In genomic region chr5:72187388-72188070, GRCh38 we compare ENCODE assay signal across 20 cellular contexts.
DNase-seq lines count a peak whose midpoint lies in the region; FAIRE-seq and TF ChIP-seq lines count a peak whose summit lies in the region.
"Had no signal": no experiment of that assay in that cellular context is flagged by ENCODE, and none has a peak within 500 bp of the region (broad histone marks: within the 10 kb centered on the region; RNA-seq: fewer than 3 reads in every experiment).

No MANE protein-coding gene starts in this region.

- H3K4me1 ChIP-seq in GM23248 (ENCODE audit: insufficient read depth) (peaks cover 24% of the 10 kb centered on the region), esophagus squamous epithelium (peaks cover 0 to 25% (median 0%) of the 10 kb centered on the region in 3 donors)
- H3K4me1 ChIP-seq: right lobe of liver had no signal

- peaks cover 95% of the 10 kb centered on the region for H3K79me2 ChIP-seq in GM23248 (ENCODE audit: insufficient read depth)

- H3K36me3 ChIP-seq in GM23248 (ENCODE audit: low read depth) (peaks cover 70% of the 10 kb centered on the region), bronchial epithelial cell (ENCODE audit: control insufficient read depth, insufficient read depth, low read length) (no peaks in the 10 kb centered on the region), esophagus squamous epithelium (no peaks in the 10 kb centered on the region)
- H3K36me3 ChIP-seq: ovary, right lobe of liver had no signal

- no peaks in the 10 kb centered on the region for H3K27me3 Mint-ChIP-seq in osteocyte (ENCODE audit: unreplicated experiment)

- no peaks in the 10 kb centered on the region for H3K9me3 Mint-ChIP-seq in osteocyte (ENCODE audit: unreplicated experiment)
- H3K9me3 Mint-ChIP-seq: activated naive CD4-positive, alpha-beta T cell treated with anti-CD3 and anti-CD28 coated beads, Interleukin-2, amount 50 U/mL, for 24 hours; effector memory CD8-positive, alpha-beta T cell; naive B cell had no signal

- no peaks in the 10 kb centered on the region for H4K20me1 ChIP-seq in GM23248 (ENCODE audit: insufficient read depth)

- no peak overlapping the region for H3K4me3 Mint-ChIP-seq in osteocyte (ENCODE audit: unreplicated experiment)
- H3K4me3 Mint-ChIP-seq: activated naive CD4-positive, alpha-beta T cell treated with anti-CD3 and anti-CD28 coated beads, Interleukin-2, amount 50 U/mL, for 24 hours; CD4-positive, alpha-beta memory T cell; effector memory CD8-positive, alpha-beta T cell; naive B cell had no signal

- intact Hi-C loops in esophagus squamous epithelium (cut with DNase I) = no loop called here

- H3F3A ChIP-seq in GM23248 (ENCODE audit: insufficient read depth) = peaks cover 33% of the 10 kb centered on the region

- H2AFZ ChIP-seq in GM23248 = no peak overlapping the region

- H3K27ac ChIP-seq in C4-2B = peak overlapping the region; percentile 42; the same call in 1 of the 2 replicates
- H3K27ac ChIP-seq in GM23248 = peak overlapping the region; percentile 12; the same call in 1 of the 2 replicates
- no peak overlapping the region for H3K27ac ChIP-seq in esophagus squamous epithelium
- H3K27ac ChIP-seq: ovary, right lobe of liver, WERI-Rb-1 had no signal

- 0 out of 2 replicates have a peak overlapping the region, but pooled peaks have one; percentile 15 for H3K9ac ChIP-seq in GM23248

- H3K9me3 ChIP-seq in GM23248 (ENCODE audit: low read depth) = no peaks in the 10 kb centered on the region
- H3K9me3 ChIP-seq in esophagus squamous epithelium = no peaks in the 10 kb centered on the region
- H3K9me3 ChIP-seq: ovary, right lobe of liver had no signal

- no peak for TF ChIP-seq POLR2A in esophagus squamous epithelium (IDR thresholded peaks at IDR 0.05)

- in situ Hi-C loops in GM23248 (cut with MboI) = no loop called here

- DNase-seq in GM23248 = peak; percentile 50
- DNase-seq in bronchial epithelial cell (ENCODE audit: low read depth) = peak; percentile 21
- no peak for DNase-seq in osteocyte (ENCODE audit: extremely low spot score, unreplicated experiment)
- DNase-seq in esophagus squamous epithelium (lab: John Stamatoyannopoulos, UW) = no peak
- no peak for DNase-seq in D721Med (ENCODE audit: insufficient read length, low spot score)
- DNase-seq in DMS 273 (lab: John Stamatoyannopoulos, UW; ENCODE audit: unreplicated experiment) = no peak
- DNase-seq: activated CD4-positive, alpha-beta T cell treated with anti-CD3 and anti-CD28 coated beads, Interleukin-2, amount 50 U/mL, for 48 hours; CD4-positive, alpha-beta memory T cell; effector memory CD8-positive, alpha-beta T cell; KBM-7; mesendoderm; naive B cell; NCI-H146; NCI-H524; ovary; right lobe of liver; T-helper 2 cell; WERI-Rb-1 had no signal

- WGBS in GM23248 (ENCODE audit: low coverage in 1 of 2, low lambda C conversion rate in 2 of 2, missing lambda C conversion rate in 2 of 2), 2 experiments = 73 to 76% methylated on average over 5 of the region's 5 CpGs
- 55 to 84% methylated on average over 3 to 5 of the region's 5 CpGs for whole genome bisulfite sequencing in esophagus squamous epithelium, 2 donors

- H3K4me3 ChIP-seq in GM23248 = no peak overlapping the region
- H3K4me3 ChIP-seq in bronchial epithelial cell (ENCODE audit: low read depth, low read length) = no peak overlapping the region
- H3K4me3 ChIP-seq in esophagus squamous epithelium = no peak overlapping the region
- H3K4me3 ChIP-seq: ovary, right lobe of liver had no signal

- H3K27me3 ChIP-seq in GM23248 (replicated peaks; ENCODE audit: insufficient read depth) (no peaks in the 10 kb centered on the region), bronchial epithelial cell (ENCODE audit: control insufficient read depth, insufficient read depth, low read length) (no peaks in the 10 kb centered on the region), esophagus squamous epithelium (no peaks in the 10 kb centered on the region)
- H3K27me3 ChIP-seq: ovary, right lobe of liver had no signal

- peaks cover 81% of the 10 kb centered on the region for H3K36me3 Mint-ChIP-seq in osteocyte (ENCODE audit: unreplicated experiment)
- H3K36me3 Mint-ChIP-seq: activated naive CD4-positive, alpha-beta T cell treated with anti-CD3 and anti-CD28 coated beads, Interleukin-2, amount 50 U/mL, for 24 hours; CD4-positive, alpha-beta memory T cell; naive B cell had no signal

- H3K27ac Mint-ChIP-seq in osteocyte (ENCODE audit: unreplicated experiment) = peak overlapping the region; percentile 16
- H3K27ac Mint-ChIP-seq: activated naive CD4-positive, alpha-beta T cell treated with anti-CD3 and anti-CD28 coated beads, Interleukin-2, amount 50 U/mL, for 24 hours; CD4-positive, alpha-beta memory T cell; effector memory CD8-positive, alpha-beta T cell; naive B cell had no signal

- H3K9me2 ChIP-seq in GM23248 (ENCODE audit: insufficient read depth) = no peaks in the 10 kb centered on the region

- H3K4me1 Mint-ChIP-seq in osteocyte (ENCODE audit: unreplicated experiment) = peaks cover 9% of the 10 kb centered on the region
- H3K4me1 Mint-ChIP-seq: activated naive CD4-positive, alpha-beta T cell treated with anti-CD3 and anti-CD28 coated beads, Interleukin-2, amount 50 U/mL, for 24 hours; CD4-positive, alpha-beta memory T cell; naive B cell had no signal

- FAIRE-seq in bronchial epithelial cell (lab: Jason Lieb, UNC) = peak; percentile 47
- FAIRE-seq in D721Med (lab: Jason Lieb, UNC) = no peak

- no peak overlapping the region for H3K4me2 ChIP-seq in GM23248 (ENCODE audit: unreplicated experiment)

- TF ChIP-seq CTCF in C4-2B (conservative IDR thresholded peaks at IDR 0.05) (no peak), bronchial epithelial cell (IDR thresholded peaks at IDR 0.05; ENCODE audit: insufficient read depth, low read length, severe bottlenecking) (no peak), osteocyte (IDR thresholded peaks at IDR 0.05) (no peak), esophagus squamous epithelium (IDR thresholded peaks at IDR 0.05) (no peak), D721Med (IDR thresholded peaks at IDR 0.05; ENCODE audit: insufficient read depth, missing control alignments) (no peak)

Comparison
In these comparisons a context has a peak if more than half of its experiments do, and no peak if none do; other contexts are left out.
1. H3K27ac ChIP-seq: peak in C4-2B (single experiment) and GM23248 (single experiment); none in esophagus squamous epithelium (0 of 4).
2. DNase-seq: peak in GM23248 (single experiment) and bronchial epithelial cell (single experiment); none in osteocyte (single experiment), esophagus squamous epithelium (single experiment), D721Med (single experiment) and DMS 273 (single experiment).